In the genomic region with DNA sequence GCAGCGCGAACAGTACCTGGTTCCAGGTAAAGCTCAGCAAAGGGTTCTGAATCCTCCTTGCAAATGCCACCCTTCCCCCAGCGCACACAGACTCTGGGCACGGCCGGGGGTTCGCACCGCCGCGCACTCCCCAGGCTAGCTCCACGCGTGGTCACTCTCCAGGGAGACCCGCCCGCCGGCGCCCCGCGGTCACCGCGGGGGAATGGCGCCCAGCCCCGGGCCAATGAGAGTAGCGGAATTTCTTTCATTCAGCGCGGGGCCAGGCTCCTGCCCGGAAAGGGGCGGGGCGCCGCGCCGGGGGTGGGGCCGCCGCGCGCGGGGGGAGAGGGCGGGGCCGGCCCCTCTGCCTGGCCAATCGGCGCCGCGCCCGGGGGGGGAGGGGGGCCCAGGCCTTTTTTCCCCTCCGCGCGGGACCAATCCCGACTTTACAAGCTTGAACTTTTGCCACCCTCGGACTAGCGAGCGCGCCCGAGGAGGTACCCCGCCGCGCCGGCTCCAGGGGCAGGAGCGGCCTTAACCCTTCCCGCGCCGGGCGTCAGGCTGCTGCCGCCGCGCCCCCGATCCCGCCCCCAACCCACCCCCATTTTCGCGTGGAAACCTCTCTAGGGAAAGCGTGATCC, we compare ENCODE assay signal across 7 cellular contexts. TPM values are rescaled to one million over a fixed set of nuclear protein-coding genes. Genes with fewer than 3 reads are reported as not detected.
DNase-seq lines count a peak whose midpoint lies in the region; ATAC-seq, FAIRE-seq and TF ChIP-seq lines count a peak whose summit lies in the region.

No MANE protein-coding gene starts in this region.

- dilution Hi-C loops in mammary epithelial cell (cut with HindIII; ENCODE audit: low sequenced_read_pairs): no loop called here

- H3K27ac ChIP-seq in mammary epithelial cell (ENCODE audit: insufficient read depth, low read depth, low read length): no peak overlapping the region
- peak overlapping the region in 7 of 8 donors; percentile 61 to 86 (median 79) for H3K27ac ChIP-seq in spleen

- peak; percentile 45 for ATAC-seq in HG03066 (IDR thresholded peaks at IDR 0.05; ENCODE audit: low read depth, unreplicated experiment)

- H3K36me3 ChIP-seq in mammary epithelial cell (ENCODE audit: insufficient read depth, low read length) (no peaks in the 10 kb centered on the region), spleen (no peaks in the 10 kb centered on the region)

- H3K79me2 ChIP-seq in mammary epithelial cell (ENCODE audit: insufficient read depth, low read length): no peaks in the 10 kb centered on the region

- peak overlapping the region; percentile 99 for H3K4me2 ChIP-seq in mammary epithelial cell (ENCODE audit: insufficient read depth, low read depth, low read length)

- TF ChIP-seq POLR2A in spleen (IDR thresholded peaks at IDR 0.05): no peak

- in situ Hi-C loops in mammary epithelial cell (cut with MboI; ENCODE audit: low sequenced_read_pairs in 2 of 2): no loop called here

- H3K4me3 ChIP-seq in WI38 (ENCODE audit: low read depth, low read length) (peak overlapping the region; percentile 86), mammary epithelial cell (replicated peaks in 1 of 3; ENCODE audit: insufficient read depth in 1 of 3, low read depth in 2 of 3, low read length in 3 of 3) (peak overlapping the region; percentile 56 to 65 (median 62)), spleen (peak overlapping the region; percentile 72 to 94 (median 84))

- peak overlapping the region; percentile 96 for H2AFZ ChIP-seq in mammary epithelial cell (ENCODE audit: low read depth, low read length)

- intact Hi-C loops in mammary epithelial cell (cut with micrococcal nuclease): loop anchor here (2.0 kb wide), 1 partner anchor 142 kb away; no protein-coding TSS in a partner anchor
- intact Hi-C loops in spleen (cut with DNase I; ENCODE audit: low total_unique reads): no loop called here

- H3K9me3 ChIP-seq in mammary epithelial cell (replicated peaks; ENCODE audit: insufficient read depth, low read length): no peaks in the 10 kb centered on the region
- H3K9me3 ChIP-seq in spleen: no peaks in the 10 kb centered on the region

- H3K9ac ChIP-seq in mammary epithelial cell (ENCODE audit: insufficient read depth, low read length): peak overlapping the region; percentile 57

- BruUV-seq in mammary epithelial cell (replicated peaks; lab: Mats Ljungman, UMichigan): no TSS peak

- H3K4me1 ChIP-seq in mammary epithelial cell (ENCODE audit: insufficient read depth, low read length) (peaks cover 30% of the 10 kb centered on the region), spleen (peaks cover 10 to 67% (median 33%) of the 10 kb centered on the region in 6 donors)

- peaks cover 8% of the 10 kb centered on the region for H3K27me3 ChIP-seq in mammary epithelial cell (ENCODE audit: insufficient read depth, low read length)
- H3K27me3 ChIP-seq in spleen (replicated peaks in 1 of 7): peaks cover 0 to 46% (median 33%) of the 10 kb centered on the region in 7 donors

- CTCF ChIA-PET in mammary epithelial cell (lab: Charles Lee; ENCODE audit: low non-redundant PET): interaction anchor here (0.6 to 0.9 kb wide), 2 partner anchors 36 to 82 kb away, joined by 3 to 4 read pairs; no protein-coding TSS in a partner anchor

- TF ChIP-seq CTCF in WI38 (IDR thresholded peaks at IDR 0.05; ENCODE audit: low read depth, low read length) (no peak), mammary epithelial cell (conservative IDR thresholded peaks at IDR 0.05 in 1 of 2, IDR thresholded peaks at IDR 0.05 in 1 of 2; ENCODE audit: extremely low read depth in 1 of 2, insufficient read depth in 1 of 2, low read depth in 1 of 2, low read length in 2 of 2) (no peak), spleen (IDR thresholded peaks at IDR 0.05 in 8 of 11, conservative IDR thresholded peaks at IDR 0.05 in 3 of 11) (no peak)

- FAIRE-seq in GM18507 (lab: Jason Lieb, UNC): peak; percentile 69

- 0% methylated on average over 3 of the region's 68 CpGs for WGBS in mammary epithelial cell (ENCODE audit: low coverage, missing lambda C conversion rate)
- 1% methylated on average over 13 to 67 of the region's 68 CpGs for WGBS in spleen, 5 donors

- no peaks in the 10 kb centered on the region for H4K20me1 ChIP-seq in mammary epithelial cell (ENCODE audit: insufficient read depth, low read length)

- DNase-seq in GM18507 (ENCODE audit: extremely low spot score, insufficient read length, low read depth) (peak; percentile 87), NCI-H2196 treated with DMSO at 0.1 percent for 48 hours (lab: John Stamatoyannopoulos, UW; ENCODE audit: unreplicated experiment) (peak; percentile 91), mammary epithelial cell (peak; percentile 89), iris pigment epithelial cell (ENCODE audit: low read depth) (peak; percentile 97), spleen (peak; percentile 94)

RNA-seq across cellular contexts. Expression of gene SMAD6, which starts 1.1 kb away (rescaled TPM):
- under 1 TPM; 0.09 to 0.83 TPM for total RNA-seq in mammary epithelial cell
- polyA plus RNA-seq in mammary epithelial cell: 0.11 TPM
- polyA minus RNA-seq in mammary epithelial cell: 2.7 TPM
- 10 to 100 TPM in 2 of 7 donors, 1 to 10 TPM in 5; 3.6 to 14.0 (median 6.9) TPM for total RNA-seq in spleen
- polyA plus RNA-seq in spleen: 1 to 10 TPM in 2 of 3 donors, under 1 TPM in 1; 0.72 to 3.5 (median 3.4) TPM
